Comparison of ENCODE assay signal across 19 cellular contexts in the genomic region with DNA sequence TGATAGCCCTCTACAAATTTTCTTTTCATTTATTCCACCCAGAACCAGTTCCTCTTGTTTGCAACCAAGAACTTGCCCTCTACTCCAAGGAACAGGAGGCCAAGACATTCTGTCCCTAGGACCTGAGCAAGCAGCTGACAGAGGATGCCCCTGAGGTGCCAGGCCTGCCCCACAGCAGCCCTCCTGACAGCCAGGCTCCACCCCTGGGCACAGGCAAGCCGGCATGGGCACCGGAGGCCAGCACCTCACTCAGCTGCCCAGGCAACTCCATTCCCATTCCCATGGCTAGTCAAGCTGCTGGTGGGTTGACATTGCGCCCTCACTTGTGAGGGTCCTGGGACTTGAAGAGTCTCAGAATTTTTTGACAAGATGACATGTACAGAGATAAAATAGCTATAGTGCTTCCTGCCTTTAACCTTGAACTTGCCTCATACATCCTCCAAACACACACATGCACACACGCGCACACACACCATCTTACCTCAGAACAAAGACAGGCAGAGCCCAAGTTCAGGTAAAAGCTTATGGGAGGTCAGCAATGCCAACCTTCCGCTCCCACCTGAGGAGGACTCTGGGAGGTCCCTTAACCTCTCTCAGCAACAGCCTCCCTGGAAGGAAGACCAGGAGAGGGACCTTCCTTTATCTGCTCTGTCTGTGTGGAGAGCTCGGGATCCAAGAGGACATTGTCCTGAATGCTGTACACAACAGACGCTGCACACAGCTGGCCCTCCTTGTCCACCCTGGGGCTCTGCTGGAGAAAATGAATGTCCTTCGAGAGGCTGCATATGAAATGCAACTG.
DNase-seq lines count a peak whose midpoint lies in the region; ATAC-seq and TF ChIP-seq lines count a peak whose summit lies in the region.
"Had no signal": no experiment of that assay in that cellular context is flagged by ENCODE, and none has a peak within 500 bp of the region (broad histone marks: within the 10 kb centered on the region; RNA-seq: fewer than 3 reads in every experiment).

No MANE protein-coding gene starts in this region.

- no peak for TF ChIP-seq CTCF in endodermal cell (conservative IDR thresholded peaks at IDR 0.05)
- no peak for TF ChIP-seq CTCF in neural crest cell (conservative IDR thresholded peaks at IDR 0.05)
- TF ChIP-seq CTCF in RWPE1 (conservative IDR thresholded peaks at IDR 0.05; ENCODE audit: low read depth): no peak

- H3K27me3 ChIP-seq in endodermal cell (ENCODE audit: control insufficient read depth, insufficient read depth, low read length, poor library complexity, severe bottlenecking): no peaks in the 10 kb centered on the region
- H3K27me3 ChIP-seq: BLaER1 treated with 17β-estradiol and CSF1 and Interleukin-3, amounts not matched to agents 10 nM and 100 nM had no signal

- intact Hi-C loops in activated CD4-positive, alpha-beta T cell treated with anti-CD3 and anti-CD28 coated beads, Interleukin-2, amount 10 ng/mL, durations not matched to agents 24 days and 14 days (cut with micrococcal nuclease): no loop called here

- no peaks in the 10 kb centered on the region for H3K9me3 Mint-ChIP-seq in endodermal cell
- no peaks in the 10 kb centered on the region for H3K9me3 Mint-ChIP-seq in neural crest cell
- no peaks in the 10 kb centered on the region for H3K9me3 Mint-ChIP-seq in stimulated activated memory B cell treated with anti-CD40 and anti-IgM and Interleukin-4, amounts not matched to agents 10 μg/mL and 1 μg/mL and 100 μg/mL, for 72 hours
- no peaks in the 10 kb centered on the region for H3K9me3 Mint-ChIP-seq in activated CD4-positive, alpha-beta T cell treated with anti-CD3 and anti-CD28 coated beads, Interleukin-2, amount 10 ng/mL, durations not matched to agents 24 days and 14 days
- H3K9me3 Mint-ChIP-seq: CD8-positive, alpha-beta T cell had no signal

- no peak overlapping the region for H3K9ac ChIP-seq in endodermal cell (ENCODE audit: extremely low read depth, low read length, poor library complexity, severe bottlenecking)
- H3K9ac ChIP-seq: BLaER1 treated with 17β-estradiol and CSF1 and Interleukin-3, amounts not matched to agents 10 nM and 100 nM; GM23248 had no signal

- H3K27me3 Mint-ChIP-seq in endodermal cell (ENCODE audit: insufficient read depth): peaks cover 3% of the 10 kb centered on the region
- no peaks in the 10 kb centered on the region for H3K27me3 Mint-ChIP-seq in neural crest cell (ENCODE audit: low read depth)
- no peaks in the 10 kb centered on the region for H3K27me3 Mint-ChIP-seq in stimulated activated memory B cell treated with anti-CD40 and anti-IgM and Interleukin-4, amounts not matched to agents 10 μg/mL and 1 μg/mL and 100 μg/mL, for 72 hours
- H3K27me3 Mint-ChIP-seq in activated CD4-positive, alpha-beta T cell treated with anti-CD3 and anti-CD28 coated beads, Interleukin-2, amount 10 ng/mL, durations not matched to agents 24 days and 14 days: no peaks in the 10 kb centered on the region
- H3K27me3 Mint-ChIP-seq: B cell had no signal

- no peaks in the 10 kb centered on the region for H3K9me3 ChIP-seq in endodermal cell (ENCODE audit: control insufficient read depth, low read length)
- H3K9me3 ChIP-seq: BLaER1 treated with 17β-estradiol and CSF1 and Interleukin-3, amounts not matched to agents 10 nM and 100 nM; HAP-1 had no signal

- no peaks in the 10 kb centered on the region for H3K36me3 Mint-ChIP-seq in endodermal cell (ENCODE audit: low read depth)
- no peaks in the 10 kb centered on the region for H3K36me3 Mint-ChIP-seq in neural crest cell (ENCODE audit: low read depth)
- H3K36me3 Mint-ChIP-seq in stimulated activated memory B cell treated with anti-CD40 and anti-IgM and Interleukin-4, amounts not matched to agents 10 μg/mL and 1 μg/mL and 100 μg/mL, for 72 hours: no peaks in the 10 kb centered on the region
- H3K36me3 Mint-ChIP-seq in activated CD4-positive, alpha-beta T cell treated with anti-CD3 and anti-CD28 coated beads, Interleukin-2, amount 10 ng/mL, durations not matched to agents 24 days and 14 days (ENCODE audit: low read depth): no peaks in the 10 kb centered on the region
- H3K36me3 Mint-ChIP-seq: CD8-positive, alpha-beta T cell had no signal

- no peaks in the 10 kb centered on the region for H3K36me3 ChIP-seq in endodermal cell (ENCODE audit: control insufficient read depth, insufficient read depth, low read length)
- H3K36me3 ChIP-seq: BLaER1 treated with 17β-estradiol and CSF1 and Interleukin-3, amounts not matched to agents 10 nM and 100 nM; HAP-1 had no signal

- H3K4me1 Mint-ChIP-seq in endodermal cell (no peaks in the 10 kb centered on the region), neural crest cell (peaks cover 14% of the 10 kb centered on the region)
- H3K4me1 Mint-ChIP-seq in stimulated activated memory B cell treated with anti-CD40 and anti-IgM and Interleukin-4, amounts not matched to agents 10 μg/mL and 1 μg/mL and 100 μg/mL, for 72 hours: no peaks in the 10 kb centered on the region
- no peaks in the 10 kb centered on the region for H3K4me1 Mint-ChIP-seq in activated CD4-positive, alpha-beta T cell treated with anti-CD3 and anti-CD28 coated beads, Interleukin-2, amount 10 ng/mL, durations not matched to agents 24 days and 14 days
- H3K4me1 Mint-ChIP-seq: B cell had no signal

- H3K27ac ChIP-seq in endodermal cell (ENCODE audit: low read depth, low read length): no peak overlapping the region
- H3K27ac ChIP-seq in RWPE1: no peak overlapping the region
- H3K27ac ChIP-seq: BLaER1 treated with 17β-estradiol and CSF1 and Interleukin-3, amounts not matched to agents 10 nM and 100 nM; GM23248; HL-60 had no signal

- DNase-seq in endodermal cell (peak; percentile 26), neural crest cell (ENCODE audit: low read depth, low spot score) (no peak), RPMI8226 (no peak), HPDE6-E6E7 (ENCODE audit: extremely low spot score) (no peak), RWPE1 (ENCODE audit: low spot score) (no peak)
- no peak for DNase-seq in activated CD4-positive, alpha-beta T cell treated with anti-CD3 and anti-CD28 coated beads, Interleukin-2, amount 10 ng/mL, durations not matched to agents 24 days and 14 days
- DNase-seq: Calu3; CD8-positive, alpha-beta T cell; DMS53; DND-41; EL; GM23248; IMR-90 had no signal

- H3K27ac Mint-ChIP-seq in endodermal cell (no peak overlapping the region), neural crest cell (ENCODE audit: unreplicated experiment) (peak overlapping the region; percentile 41)
- H3K27ac Mint-ChIP-seq in stimulated activated memory B cell treated with anti-CD40 and anti-IgM and Interleukin-4, amounts not matched to agents 10 μg/mL and 1 μg/mL and 100 μg/mL, for 72 hours: no peak overlapping the region
- no peak overlapping the region for H3K27ac Mint-ChIP-seq in activated CD4-positive, alpha-beta T cell treated with anti-CD3 and anti-CD28 coated beads, Interleukin-2, amount 10 ng/mL, durations not matched to agents 24 days and 14 days
- H3K27ac Mint-ChIP-seq: B cell; CD8-positive, alpha-beta T cell had no signal

- no peak overlapping the region for H3K4me3 ChIP-seq in endodermal cell (ENCODE audit: low read length)
- H3K4me3 ChIP-seq: BLaER1 treated with 17β-estradiol and CSF1 and Interleukin-3, amounts not matched to agents 10 nM and 100 nM; GM12878; GM23248; HAP-1 had no signal

- no peak overlapping the region for H3K4me3 Mint-ChIP-seq in endodermal cell
- no peak overlapping the region for H3K4me3 Mint-ChIP-seq in neural crest cell
- no peak overlapping the region for H3K4me3 Mint-ChIP-seq in stimulated activated memory B cell treated with anti-CD40 and anti-IgM and Interleukin-4, amounts not matched to agents 10 μg/mL and 1 μg/mL and 100 μg/mL, for 72 hours
- H3K4me3 Mint-ChIP-seq in activated CD4-positive, alpha-beta T cell treated with anti-CD3 and anti-CD28 coated beads, Interleukin-2, amount 10 ng/mL, durations not matched to agents 24 days and 14 days: no peak overlapping the region
- H3K4me3 Mint-ChIP-seq: B cell; CD8-positive, alpha-beta T cell had no signal

- WGBS in endodermal cell (ENCODE audit: insufficient coverage in 1 of 2, insufficient read length in 1 of 2), 2 experiments: 94 to 100% methylated on average over 4 to 9 of the region's 9 CpGs

- no peaks in the 10 kb centered on the region for H3K4me1 ChIP-seq in endodermal cell (ENCODE audit: control insufficient read depth, insufficient read depth, low read length)
- H3K4me1 ChIP-seq: HAP-1 had no signal

- CTCF ChIA-PET in RWPE1 (lab: Yijun Ruan, JAX): interaction anchor here (0.6 kb wide), 1 partner anchor 105 kb away, joined by 4 read pairs; no protein-coding TSS in a partner anchor

- POLR2A ChIA-PET in RWPE1 (lab: Yijun Ruan, JAX; ENCODE audit: low non-redundant PET): no interaction called here

- peak; percentile 7 for ATAC-seq in stimulated activated memory B cell treated with anti-CD40 and anti-IgM and Interleukin-4, amounts not matched to agents 10 μg/mL and 1 μg/mL and 100 μg/mL, for 72 hours
- ATAC-seq: CD8-positive, alpha-beta T cell; GM12878 had no signal
